ENCODE assay signal across 25 cellular contexts in genomic region chr6:118621799-118622470, GRCh38.
"Had no signal": no experiment of that assay in that cellular context is flagged by ENCODE, and none has a peak within 500 bp of the region (broad histone marks: within the 10 kb centered on the region; RNA-seq: fewer than 3 reads in every experiment).

No MANE protein-coding gene starts in this region.

- H3K4me3 ChIP-seq: body of pancreas, dorsolateral prefrontal cortex, stomach had no signal

- DNase-seq: activated CD4-positive, alpha-beta T cell treated with anti-CD3 and anti-CD28 coated beads, Interleukin-2, amount 50 U/mL, for 1 hour; activated CD8-positive, alpha-beta memory T cell treated with anti-CD3 and anti-CD28 coated beads, Interleukin-2, amount 50 U/mL, for 4 hours; activated naive CD4-positive, alpha-beta T cell treated with anti-CD3 and anti-CD28 coated beads for 36 hours; activated T-cell treated with anti-CD3 and anti-CD28 coated beads, Interleukin-2, amount 50 U/mL, for 4 hours; amniotic stem cell; body of pancreas; central memory CD4-positive, alpha-beta T cell; dorsolateral prefrontal cortex; endodermal cell; foreskin fibroblast; glutamatergic neuron; kidney; mesendoderm; nephron progenitor cell; nucleus accumbens; stimulated activated CD4-positive, alpha-beta T cell treated with anti-CD3 and anti-CD28 coated beads, Interleukin-4, amount 100 ng/mL, for 24 hours; stomach; T-helper 1 cell; T-helper 9 cell had no signal

- H3K27me3 ChIP-seq: body of pancreas, dorsolateral prefrontal cortex, stomach had no signal

- H3K36me3 ChIP-seq: stomach had no signal

- H3K27ac ChIP-seq: body of pancreas, dorsolateral prefrontal cortex, epithelial cell of prostate, stomach had no signal

- H3K4me3 Mint-ChIP-seq: activated naive CD4-positive, alpha-beta T cell treated with anti-CD3 and anti-CD28 coated beads for 36 hours; activated T-cell treated with anti-CD3 and anti-CD28 coated beads, Interleukin-2, amount 50 U/mL, for 4 hours; endodermal cell; nephron progenitor cell; stimulated activated effector memory CD8-positive, alpha-beta T cell treated with anti-CD3 and anti-CD28 coated beads, Interleukin-12 subunit alpha, Interleukin-12 subunit beta, amount 100 ng/mL, for 72 hours; type B pancreatic cell had no signal

- ATAC-seq: activated CD4-positive, CD25-positive, alpha-beta regulatory T cell treated with anti-CD3 and anti-CD28 coated beads, Interleukin-2, amount 50 U/mL, for 24 hours; activated T-cell treated with anti-CD3 and anti-CD28 coated beads, Interleukin-2, amount 50 U/mL, for 4 hours; body of pancreas; SK-N-SH treated with all-trans-retinoic acid at 6 μM for 48 hours; stimulated activated effector memory CD8-positive, alpha-beta T cell treated with anti-CD3 and anti-CD28 coated beads, Interleukin-12 subunit alpha, Interleukin-12 subunit beta, amount 100 ng/mL, for 72 hours had no signal

- H3K27ac Mint-ChIP-seq: activated naive CD4-positive, alpha-beta T cell treated with anti-CD3 and anti-CD28 coated beads for 36 hours; endodermal cell; nephron progenitor cell; stimulated activated effector memory CD8-positive, alpha-beta T cell treated with anti-CD3 and anti-CD28 coated beads, Interleukin-12 subunit alpha, Interleukin-12 subunit beta, amount 100 ng/mL, for 72 hours; type B pancreatic cell had no signal

- H3K9me3 ChIP-seq: body of pancreas had no signal

- H3K27me3 Mint-ChIP-seq: type B pancreatic cell had no signal

- FAIRE-seq: colon, kidney had no signal
